In the genomic region with DNA sequence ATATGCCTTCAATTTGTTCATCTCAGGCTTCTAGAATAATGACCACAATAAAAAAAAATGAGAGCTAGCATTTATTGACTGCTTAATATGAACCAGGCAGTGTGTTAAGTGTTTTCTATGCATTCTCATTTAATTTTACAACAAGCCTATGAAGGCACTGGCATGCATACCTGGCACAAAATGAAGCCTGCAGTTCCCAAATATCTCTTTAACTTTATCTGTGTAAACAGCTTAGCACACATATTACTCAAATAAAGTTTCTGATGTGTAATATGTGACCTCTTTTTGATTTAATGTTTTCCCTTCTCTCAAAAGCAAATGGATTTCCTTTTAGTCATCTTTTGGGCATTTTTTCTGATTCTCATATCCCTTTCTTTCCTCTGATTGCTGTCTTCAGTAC, we compare ENCODE assay signal across 29 cellular contexts.
"Had no signal": no experiment of that assay in that cellular context is flagged by ENCODE, and none has a peak within 500 bp of the region (broad histone marks: within the 10 kb centered on the region; RNA-seq: fewer than 3 reads in every experiment).

No MANE protein-coding gene starts in this region.

- H3K79me2 ChIP-seq: parathyroid adenoma had no signal

- H3K4me1 Mint-ChIP-seq: naive B cell; neural crest cell; stimulated activated naive CD8-positive, alpha-beta T cell treated with anti-CD3 and anti-CD28 coated beads, Interleukin-15, amount 100 ng/mL, for 72 hours had no signal

- H3K27ac ChIP-seq: colonic mucosa, gastroesophageal sphincter, heart right ventricle, left lung, neutrophil, parathyroid adenoma, right atrium auricular region, thyroid gland had no signal

- H3K36me3 Mint-ChIP-seq: mesothelial cell of epicardium; naive B cell; natural killer cell treated with Interleukin-12 subunit alpha and Interleukin-12 subunit beta and Interleukin-15 and Interleukin-18, amount 100 ng/mL, for 72 hours; type B pancreatic cell had no signal

- H3K27me3 Mint-ChIP-seq: effector memory CD8-positive, alpha-beta T cell; naive B cell; natural killer cell treated with Interleukin-12 subunit alpha and Interleukin-12 subunit beta and Interleukin-15 and Interleukin-18, amount 100 ng/mL, for 72 hours; progenitor cell of endocrine pancreas; stimulated activated naive CD8-positive, alpha-beta T cell treated with anti-CD3 and anti-CD28 coated beads, Interleukin-15, amount 100 ng/mL, for 72 hours; type B pancreatic cell had no signal

- H3K4me1 ChIP-seq: colonic mucosa, left lung, parathyroid adenoma, right atrium auricular region had no signal

- H2AFZ ChIP-seq: parathyroid adenoma had no signal

- H3K4me3 Mint-ChIP-seq: effector memory CD8-positive, alpha-beta T cell; mesothelial cell of epicardium; naive B cell; natural killer cell treated with Interleukin-12 subunit alpha and Interleukin-12 subunit beta and Interleukin-15 and Interleukin-18, amount 100 ng/mL, for 72 hours; neural crest cell; stimulated activated naive CD8-positive, alpha-beta T cell treated with anti-CD3 and anti-CD28 coated beads, Interleukin-15, amount 100 ng/mL, for 72 hours; type B pancreatic cell had no signal

- H3K9me3 ChIP-seq: colonic mucosa, gastroesophageal sphincter, heart right ventricle, left lung, mucosa of descending colon, neutrophil, right atrium auricular region, thyroid gland had no signal

- H3K36me3 ChIP-seq: colonic mucosa, gastroesophageal sphincter, heart right ventricle, left lung, neutrophil, right atrium auricular region, thyroid gland had no signal

- H3K27ac Mint-ChIP-seq: effector memory CD8-positive, alpha-beta T cell; mesothelial cell of epicardium; naive B cell; natural killer cell treated with Interleukin-12 subunit alpha and Interleukin-12 subunit beta and Interleukin-15 and Interleukin-18, amount 100 ng/mL, for 72 hours; progenitor cell of endocrine pancreas; stimulated activated naive CD8-positive, alpha-beta T cell treated with anti-CD3 and anti-CD28 coated beads, Interleukin-15, amount 100 ng/mL, for 72 hours; type B pancreatic cell had no signal

- ATAC-seq: effector memory CD8-positive, alpha-beta T cell; gastroesophageal sphincter; heart right ventricle; left lung; mucosa of descending colon; natural killer cell treated with Interleukin-12 subunit alpha and Interleukin-12 subunit beta and Interleukin-15 and Interleukin-18, amount 100 ng/mL, for 72 hours; sciatic nerve; stimulated activated naive CD8-positive, alpha-beta T cell treated with anti-CD3 and anti-CD28 coated beads, Interleukin-15, amount 100 ng/mL, for 72 hours had no signal

- H3K4me3 ChIP-seq: colonic mucosa, gastroesophageal sphincter, heart right ventricle, left lung, mucosa of descending colon, right atrium auricular region, smooth muscle cell, thyroid gland had no signal

- H3K9ac ChIP-seq: parathyroid adenoma had no signal

- H3K27me3 ChIP-seq: colonic mucosa, gastroesophageal sphincter, heart right ventricle, left lung, neutrophil, right atrium auricular region, thyroid gland had no signal

- DNase-seq: colonic mucosa; effector memory CD8-positive, alpha-beta T cell; foreskin fibroblast; glutamatergic neuron; heart right ventricle; hippocampal formation; left cardiac atrium; left lung; mesenchymal stem cell; mucosa of descending colon; naive B cell; stimulated activated CD4-positive, alpha-beta T cell treated with anti-CD3 and anti-CD28 coated beads, Interleukin-12 subunit alpha, Interleukin-12 subunit beta, amount 100 ng/mL, for 4 hours; stimulated activated CD4-positive, alpha-beta T cell treated with anti-CD3 and anti-CD28 coated beads, Interleukin-1b, Interleukin-23, amount 100 ng/mL, for 48 hours; stimulated activated CD4-positive, alpha-beta T cell treated with anti-CD3 and anti-CD28 coated beads, Interleukin-4, amount 100 ng/mL, for 1 hour; stimulated activated CD8-positive, alpha-beta memory T cell treated with anti-CD3 and anti-CD28 coated beads, Interleukin-4, amount 100 ng/mL, for 48 hours; stimulated activated naive CD4-positive, alpha-beta T cell; stimulated activated naive CD8-positive, alpha-beta T cell treated with anti-CD3 and anti-CD28 coated beads, Interleukin-15, amount 100 ng/mL, for 72 hours; thyroid gland had no signal

- H3K4me2 ChIP-seq: smooth muscle cell had no signal

- H3K9me3 Mint-ChIP-seq: neural crest cell, type B pancreatic cell had no signal
